ENCODE assay signal across 29 cellular contexts in the genomic region with DNA sequence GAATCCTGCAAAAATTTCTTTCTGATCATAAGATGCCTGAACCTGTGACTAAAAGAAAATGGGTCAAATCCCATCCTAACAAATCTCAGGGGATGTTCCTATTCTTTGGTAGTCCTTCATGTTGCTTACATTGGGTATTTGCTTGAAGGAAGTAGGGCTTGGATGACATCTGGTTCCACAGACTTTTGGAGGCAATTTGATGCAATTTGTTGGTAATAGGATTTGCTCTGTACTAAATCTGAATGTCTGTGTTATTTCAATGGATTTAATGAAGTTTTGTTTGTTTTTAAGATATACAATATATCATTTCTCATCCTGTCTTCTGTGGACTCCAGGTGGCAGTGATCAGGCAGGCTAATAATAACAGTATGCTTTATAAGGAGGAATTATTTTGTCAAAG.
"Had no signal": no experiment of that assay in that cellular context is flagged by ENCODE, and none has a peak within 500 bp of the region (broad histone marks: within the 10 kb centered on the region; RNA-seq: fewer than 3 reads in every experiment).

No MANE protein-coding gene starts in this region.

- H3K4me3 Mint-ChIP-seq: activated CD4-positive, alpha-beta memory T cell treated with anti-CD3 and anti-CD28 coated beads for 36 hours; activated CD4-positive, alpha-beta T cell treated with anti-CD3 and anti-CD28 coated beads for 36 hours; activated CD4-positive, alpha-beta T cell treated with anti-CD3 and anti-CD28 coated beads, Interleukin-2, amount 10 ng/mL, durations not matched to agents 24 days and 14 days; activated CD8-positive, alpha-beta memory T cell treated with anti-CD3 and anti-CD28 coated beads, Interleukin-2, amount 10 ng/mL, durations not matched to agents 7 days and 5 days; activated CD8-positive, alpha-beta T cell treated with anti-CD3 and anti-CD28 coated beads, Interleukin-2, amount 10 ng/mL, durations not matched to agents 7 days and 5 days; activated naive CD4-positive, alpha-beta T cell treated with anti-CD3 and anti-CD28 coated beads for 36 hours; activated naive CD4-positive, alpha-beta T cell treated with anti-CD3 and anti-CD28 coated beads, Interleukin-2, amount 50 U/mL, for 24 hours; activated naive CD8-positive, alpha-beta T cell treated with anti-CD3 and anti-CD28 coated beads for 36 hours; activated naive CD8-positive, alpha-beta T cell treated with anti-CD3 and anti-CD28 coated beads, Interleukin-2, amount 50 U/mL, for 24 hours; activated T-helper 1 cell treated with anti-CD3 and anti-CD28 coated beads, Interleukin-12 subunit alpha, Interleukin-12 subunit beta, Interleukin-2, Interleukin-4 antibody, amounts not matched to agents 30 ng/mL and 10 ng/mL and 1 ng/mL, durations not matched to agents 14 hours and 24 hours and 36 hours; brain had no signal

- DNase-seq: activated CD4-positive, alpha-beta T cell treated with anti-CD3 and anti-CD28 coated beads, Interleukin-2, amount 10 ng/mL, durations not matched to agents 24 days and 14 days; activated CD4-positive, CD25-positive, alpha-beta regulatory T cell; activated CD4-positive, CD25-positive, alpha-beta regulatory T cell treated with anti-CD3 and anti-CD28 coated beads, Interleukin-2, amount 50 U/mL, for 72 hours; activated CD8-positive, alpha-beta memory T cell treated with anti-CD3 and anti-CD28 coated beads, Interleukin-2, amount 50 U/mL, for 4 hours; activated CD8-positive, alpha-beta T cell treated with anti-CD3 and anti-CD28 coated beads, Interleukin-2, amount 10 ng/mL, durations not matched to agents 7 days and 5 days; activated effector memory CD4-positive, alpha-beta T cell treated with anti-CD3 and anti-CD28 coated beads, Interleukin-2, amount 50 U/mL, for 16 hours; activated naive CD8-positive, alpha-beta T cell treated with anti-CD3 and anti-CD28 coated beads, Interleukin-2, amount 50 U/mL, for 24 hours; activated T-cell treated with anti-CD3 and anti-CD28 coated beads, Interleukin-2, amount 50 U/mL, for 1 hour; amygdala; central memory CD4-positive, alpha-beta T cell; cerebellar nuclear complex; effector CD8-positive, alpha-beta T cell; esophagus squamous epithelium; head of caudate nucleus had no signal

- H3K36me3 Mint-ChIP-seq: activated CD4-positive, alpha-beta memory T cell treated with anti-CD3 and anti-CD28 coated beads for 36 hours; activated CD8-positive, alpha-beta memory T cell treated with anti-CD3 and anti-CD28 coated beads, Interleukin-2, amount 10 ng/mL, durations not matched to agents 7 days and 5 days; activated naive CD4-positive, alpha-beta T cell treated with anti-CD3 and anti-CD28 coated beads, Interleukin-2, amount 50 U/mL, for 24 hours; activated naive CD8-positive, alpha-beta T cell treated with anti-CD3 and anti-CD28 coated beads for 36 hours; brain had no signal

- H3K27ac ChIP-seq: adrenal gland, ascending aorta, breast epithelium, cardiac muscle cell, colonic mucosa, epithelial cell of prostate, esophagus squamous epithelium had no signal

- H3K4me1 Mint-ChIP-seq: activated CD4-positive, alpha-beta T cell treated with anti-CD3 and anti-CD28 coated beads for 36 hours; activated CD4-positive, alpha-beta T cell treated with anti-CD3 and anti-CD28 coated beads, Interleukin-2, amount 10 ng/mL, durations not matched to agents 24 days and 14 days; activated CD8-positive, alpha-beta memory T cell treated with anti-CD3 and anti-CD28 coated beads, Interleukin-2, amount 10 ng/mL, durations not matched to agents 7 days and 5 days; activated naive CD4-positive, alpha-beta T cell treated with anti-CD3 and anti-CD28 coated beads, Interleukin-2, amount 50 U/mL, for 24 hours; activated naive CD8-positive, alpha-beta T cell treated with anti-CD3 and anti-CD28 coated beads for 36 hours; activated naive CD8-positive, alpha-beta T cell treated with anti-CD3 and anti-CD28 coated beads, Interleukin-2, amount 50 U/mL, for 24 hours; brain had no signal

- ATAC-seq: activated CD8-positive, alpha-beta T cell treated with anti-CD3 and anti-CD28 coated beads, Interleukin-2, amount 10 ng/mL, durations not matched to agents 7 days and 5 days; activated naive CD8-positive, alpha-beta T cell treated with anti-CD3 and anti-CD28 coated beads, Interleukin-2, amount 50 U/mL, for 24 hours had no signal

- H3K9me3 Mint-ChIP-seq: activated CD4-positive, alpha-beta memory T cell treated with anti-CD3 and anti-CD28 coated beads for 36 hours; activated CD4-positive, alpha-beta T cell treated with anti-CD3 and anti-CD28 coated beads, Interleukin-2, amount 10 ng/mL, durations not matched to agents 24 days and 14 days; activated naive CD4-positive, alpha-beta T cell treated with anti-CD3 and anti-CD28 coated beads for 36 hours; activated naive CD4-positive, alpha-beta T cell treated with anti-CD3 and anti-CD28 coated beads, Interleukin-2, amount 50 U/mL, for 24 hours; activated naive CD8-positive, alpha-beta T cell treated with anti-CD3 and anti-CD28 coated beads for 36 hours; activated naive CD8-positive, alpha-beta T cell treated with anti-CD3 and anti-CD28 coated beads, Interleukin-2, amount 50 U/mL, for 24 hours; activated T-helper 1 cell treated with anti-CD3 and anti-CD28 coated beads, Interleukin-12 subunit alpha, Interleukin-12 subunit beta, Interleukin-2, Interleukin-4 antibody, amounts not matched to agents 30 ng/mL and 10 ng/mL and 1 ng/mL, durations not matched to agents 14 hours and 24 hours and 36 hours; activated T-helper 2 cell treated with anti-CD3 and anti-CD28 coated beads, Interferon-gamma antibody, Interleukin-2, Interleukin-4, amounts not matched to agents 10 μg/mL and 5 μg/mL and 100 μg/mL, durations not matched to agents 14 hours and 24 hours and 36 hours had no signal

- H3K4me1 ChIP-seq: adrenal gland, ascending aorta, breast epithelium, colonic mucosa, esophagus squamous epithelium had no signal

- H3K27me3 Mint-ChIP-seq: activated CD4-positive, alpha-beta memory T cell treated with anti-CD3 and anti-CD28 coated beads for 36 hours; activated CD8-positive, alpha-beta memory T cell treated with anti-CD3 and anti-CD28 coated beads, Interleukin-2, amount 10 ng/mL, durations not matched to agents 7 days and 5 days; brain had no signal

- H3K27me3 ChIP-seq: adrenal gland, ascending aorta, breast epithelium, cardiac muscle cell, colonic mucosa, esophagus squamous epithelium had no signal

- H3K27ac Mint-ChIP-seq: activated CD4-positive, alpha-beta memory T cell treated with anti-CD3 and anti-CD28 coated beads for 36 hours; activated CD4-positive, alpha-beta T cell treated with anti-CD3 and anti-CD28 coated beads for 36 hours; activated CD4-positive, alpha-beta T cell treated with anti-CD3 and anti-CD28 coated beads, Interleukin-2, amount 10 ng/mL, durations not matched to agents 24 days and 14 days; activated CD8-positive, alpha-beta memory T cell treated with anti-CD3 and anti-CD28 coated beads, Interleukin-2, amount 10 ng/mL, durations not matched to agents 7 days and 5 days; activated CD8-positive, alpha-beta T cell treated with anti-CD3 and anti-CD28 coated beads, Interleukin-2, amount 10 ng/mL, durations not matched to agents 7 days and 5 days; activated naive CD4-positive, alpha-beta T cell treated with anti-CD3 and anti-CD28 coated beads for 36 hours; activated naive CD4-positive, alpha-beta T cell treated with anti-CD3 and anti-CD28 coated beads, Interleukin-2, amount 50 U/mL, for 24 hours; activated naive CD8-positive, alpha-beta T cell treated with anti-CD3 and anti-CD28 coated beads for 36 hours; activated naive CD8-positive, alpha-beta T cell treated with anti-CD3 and anti-CD28 coated beads, Interleukin-2, amount 50 U/mL, for 24 hours; activated T-helper 1 cell treated with anti-CD3 and anti-CD28 coated beads, Interleukin-12 subunit alpha, Interleukin-12 subunit beta, Interleukin-2, Interleukin-4 antibody, amounts not matched to agents 30 ng/mL and 10 ng/mL and 1 ng/mL, durations not matched to agents 14 hours and 24 hours and 36 hours; activated T-helper 2 cell treated with anti-CD3 and anti-CD28 coated beads, Interferon-gamma antibody, Interleukin-2, Interleukin-4, amounts not matched to agents 10 μg/mL and 5 μg/mL and 100 μg/mL, durations not matched to agents 14 hours and 24 hours and 36 hours had no signal
